In genomic region chr1:24190970-24191570, GRCh38 we compare ENCODE assay signal across 9 cellular contexts. TPM values are rescaled to one million over a fixed set of nuclear protein-coding genes. Genes with fewer than 3 reads are reported as not detected.
DNase-seq lines count a peak whose midpoint lies in the region; ATAC-seq and TF ChIP-seq lines count a peak whose summit lies in the region.
"Had no signal": no experiment of that assay in that cellular context is flagged by ENCODE, and none has a peak within 500 bp of the region (broad histone marks: within the 10 kb centered on the region; RNA-seq: fewer than 3 reads in every experiment).

No MANE protein-coding gene starts in this region.

- H3K27me3 ChIP-seq in OCI-LY3 (ENCODE audit: low read depth, low read length) (no peaks in the 10 kb centered on the region), spleen (replicated peaks in 1 of 7) (peaks cover 0 to 25% (median 10%) of the 10 kb centered on the region in 7 donors)

- peak overlapping the region; percentile 39 for H3K27ac Mint-ChIP-seq in activated CD4-positive, alpha-beta T cell treated with anti-CD3 and anti-CD28 coated beads for 36 hours

- DNase-seq in activated CD4-positive, alpha-beta T cell treated with anti-CD3 and anti-CD28 coated beads for 36 hours = no peak
- no peak for DNase-seq in activated CD4-positive, alpha-beta T cell treated with anti-CD3 and anti-CD28 coated beads for 4 hours
- DNase-seq in spleen (no peak), sciatic nerve (ENCODE audit: low spot score) (no peak), NCI-H1092 treated with DMSO at 0.1 percent for 48 hours (lab: John Stamatoyannopoulos, UW) (no peak), left lobe of liver (ENCODE audit: low spot score) (no peak)
- DNase-seq: esophagus squamous epithelium had no signal

- peak overlapping the region; percentile 38 for H3K4me2 ChIP-seq in OCI-LY3 (ENCODE audit: low read length)

- H3K36me3 Mint-ChIP-seq in activated CD4-positive, alpha-beta T cell treated with anti-CD3 and anti-CD28 coated beads for 36 hours (ENCODE audit: low read depth) = no peaks in the 10 kb centered on the region

- no peaks in the 10 kb centered on the region for H3K27me3 Mint-ChIP-seq in activated CD4-positive, alpha-beta T cell treated with anti-CD3 and anti-CD28 coated beads for 36 hours

- intact Hi-C loops in activated CD4-positive, alpha-beta T cell treated with anti-CD3 and anti-CD28 coated beads for 36 hours (cut with DNase I, micrococcal nuclease) = loop anchor here (5.0 kb wide), 2 partner anchors 296 to 346 kb away; no protein-coding TSS in a partner anchor
- intact Hi-C loops in spleen (cut with DNase I; ENCODE audit: low total_unique reads) (no loop called here), sciatic nerve (cut with DNase I) (no loop called here)

- 46 to 67% (median 50%) methylated on average over 4 of the region's 4 CpGs for WGBS in spleen, 5 donors

- CTCF ChIA-PET in activated CD4-positive, alpha-beta T cell treated with anti-CD3 and anti-CD28 coated beads for 36 hours (lab: Charles Lee) = interaction anchor here (0.5 to 4.5 kb wide), 12 partner anchors 8 to 938 kb away, joined by 3 to 38 read pairs (median 4); no protein-coding TSS in a partner anchor

- ATAC-seq in activated CD4-positive, alpha-beta T cell treated with anti-CD3 and anti-CD28 coated beads for 36 hours = no peak
- ATAC-seq in HG02885 (IDR thresholded peaks at IDR 0.05; ENCODE audit: poor library complexity, unreplicated experiment) (peak; percentile 56), sciatic nerve (no peak), left lobe of liver (no peak)

- H3K36me3 ChIP-seq in OCI-LY3 (replicated peaks; ENCODE audit: low read depth, low read length) (peaks cover 10% of the 10 kb centered on the region), spleen (no peaks in the 10 kb centered on the region)
- H3K36me3 ChIP-seq: esophagus squamous epithelium had no signal

- peaks cover 3% of the 10 kb centered on the region for H3K9me3 Mint-ChIP-seq in activated CD4-positive, alpha-beta T cell treated with anti-CD3 and anti-CD28 coated beads for 36 hours (ENCODE audit: low read depth)

- peak overlapping the region; percentile 100 for H3K27ac ChIP-seq in OCI-LY3 (ENCODE audit: low read length)
- H3K27ac ChIP-seq in spleen = peak overlapping the region in 5 of 8 donors; percentile 75 to 86 (median 79)

- TF ChIP-seq CTCF in OCI-LY3 (IDR thresholded peaks at IDR 0.05; ENCODE audit: low read depth, low read length) (no peak), spleen (IDR thresholded peaks at IDR 0.05 in 8 of 11, conservative IDR thresholded peaks at IDR 0.05 in 3 of 11) (no peak)

- H3K9me3 ChIP-seq in OCI-LY3 (ENCODE audit: insufficient read depth, low read length) = no peaks in the 10 kb centered on the region
- H3K9me3 ChIP-seq in spleen = no peaks in the 10 kb centered on the region
- H3K9me3 ChIP-seq: esophagus squamous epithelium had no signal

- H4K20me1 ChIP-seq in OCI-LY3 (ENCODE audit: insufficient read depth, low read length) = no peaks in the 10 kb centered on the region

- H3K4me1 ChIP-seq in OCI-LY3 (ENCODE audit: low read length) (peaks cover 85% of the 10 kb centered on the region), spleen (peaks cover 10 to 77% (median 55%) of the 10 kb centered on the region in 6 donors)

- peak in 1 of 3 donors; percentile 5 for TF ChIP-seq POLR2A in spleen (IDR thresholded peaks at IDR 0.05)

- no peak overlapping the region for H2AFZ ChIP-seq in OCI-LY3 (ENCODE audit: low read depth, low read length)

- H3K4me3 Mint-ChIP-seq in activated CD4-positive, alpha-beta T cell treated with anti-CD3 and anti-CD28 coated beads for 36 hours = no peak overlapping the region

- H3K4me1 Mint-ChIP-seq in activated CD4-positive, alpha-beta T cell treated with anti-CD3 and anti-CD28 coated beads for 36 hours = peaks cover 77% of the 10 kb centered on the region

- POLR2A ChIA-PET in activated CD4-positive, alpha-beta T cell treated with anti-CD3 and anti-CD28 coated beads for 36 hours (lab: Charles Lee) = no interaction called here

- peak overlapping the region; percentile 92; the same call in 1 of the 2 replicates for H3K9ac ChIP-seq in OCI-LY3 (ENCODE audit: low read length)

- H3K79me2 ChIP-seq in OCI-LY3 (ENCODE audit: low read length) = peaks cover 16% of the 10 kb centered on the region

- H3K4me3 ChIP-seq in OCI-LY3 (ENCODE audit: low read length) (no peak overlapping the region), spleen (peak overlapping the region in 1 of 8 donors; percentile 44)
- H3K4me3 ChIP-seq: esophagus squamous epithelium had no signal

RNA-seq across cellular contexts. Expression of gene IFNLR1, which starts 4.0 kb away (rescaled TPM):
- 1 to 10 TPM; 6.6 to 7.4 TPM for total RNA-seq in activated CD4-positive, alpha-beta T cell treated with anti-CD3 and anti-CD28 coated beads for 36 hours
- 1 to 10 TPM; 3.3 to 8.9 (median 3.9) TPM for total RNA-seq in spleen
- 1 to 10 TPM; 1.7 to 3.3 (median 3.1) TPM for polyA plus RNA-seq in spleen
- total RNA-seq in sciatic nerve = 0.49 TPM
- 4.5 TPM for total RNA-seq in left lobe of liver

RNA-seq across cellular contexts. Expression of gene IL22RA1, which starts 48.1 kb away (rescaled TPM):
- total RNA-seq in activated CD4-positive, alpha-beta T cell treated with anti-CD3 and anti-CD28 coated beads for 36 hours = not detected
- total RNA-seq in spleen (not detected), sciatic nerve (not detected), left lobe of liver (2.9 TPM)
- not detected for polyA plus RNA-seq in spleen

Comparison
In these comparisons a context has a peak if more than half of its experiments do, and no peak if none do; other contexts are left out.
1. intact Hi-C loops: an anchor here in activated CD4-positive, alpha-beta T cell treated with anti-CD3 and anti-CD28 coated beads for 36 hours (5.0 kb wide); none called in spleen and sciatic nerve.